Comparison of ENCODE assay signal across 32 cellular contexts in the genomic region with DNA sequence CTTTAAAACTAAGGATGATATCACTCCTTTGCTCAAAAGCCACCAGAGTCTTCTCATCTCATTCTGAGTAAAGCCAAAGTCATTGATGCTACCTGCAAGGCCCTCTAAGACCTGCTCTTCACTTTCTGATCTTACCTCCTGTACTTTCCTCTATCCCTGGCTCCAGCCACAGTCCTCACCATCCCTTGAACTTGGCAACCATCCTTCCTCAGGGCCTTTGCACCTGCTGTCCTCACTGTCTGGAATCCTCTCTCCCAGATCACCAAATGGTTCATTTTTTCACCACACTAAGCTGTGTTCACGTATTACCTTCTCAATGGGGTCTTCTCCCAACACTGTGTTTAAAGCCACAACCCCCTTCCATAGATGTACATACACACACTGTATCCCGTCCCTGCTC. TPM values are rescaled to one million over a fixed set of nuclear protein-coding genes. Genes with fewer than 3 reads are reported as not detected.
"Had no signal": no experiment of that assay in that cellular context is flagged by ENCODE, and none has a peak within 500 bp of the region (broad histone marks: within the 10 kb centered on the region; RNA-seq: fewer than 3 reads in every experiment).

No MANE protein-coding gene starts in this region.

- ATAC-seq: effector memory CD8-positive, alpha-beta T cell; esophagus mucosa; gastrocnemius medialis; heart right ventricle; left cardiac atrium; left lung; left ventricle myocardium superior; lower lobe of right lung; mucosa of descending colon had no signal

- H3K4me3 ChIP-seq: colonic mucosa, esophagus squamous epithelium, gastrocnemius medialis, heart right ventricle, left lung, lower lobe of right lung, mucosa of descending colon had no signal

- FAIRE-seq: endometrium, islet of Langerhans, keratinocyte had no signal

- H3K27me3 ChIP-seq: gastrocnemius medialis had no signal

- H3K36me3 ChIP-seq: colonic mucosa, esophagus squamous epithelium, gastrocnemius medialis, heart right ventricle, left lung, lower lobe of right lung had no signal

- H3K27ac ChIP-seq: colonic mucosa, esophagus squamous epithelium, gastrocnemius medialis, heart right ventricle, left lung, lower lobe of right lung had no signal

- H3K9me3 ChIP-seq: colonic mucosa, esophagus squamous epithelium, gastrocnemius medialis, heart right ventricle, left lung, lower lobe of right lung, mucosa of descending colon had no signal

- DNase-seq: colonic mucosa; cortex of kidney; effector CD8-positive, alpha-beta T cell; effector memory CD8-positive, alpha-beta T cell; endodermal cell; erythroblast; esophagus squamous epithelium; foreskin fibroblast; foreskin melanocyte; gastrocnemius medialis; glutamatergic neuron; heart right ventricle; hippocampal formation; left cardiac atrium; left lung; left ventricle myocardium superior; lower lobe of right lung; mesenchymal stem cell; mucosa of descending colon; naive B cell had no signal

- H3K36me3 Mint-ChIP-seq: mesothelial cell of epicardium, naive B cell had no signal

- H3K4me3 Mint-ChIP-seq: dendritic cell treated with granulocyte-macrophage colony-stimulating factor and Interleukin-4, amounts not matched to agents 40 ng/mL and 50 ng/mL, for 4 days; effector memory CD8-positive, alpha-beta T cell; endodermal cell; mesothelial cell of epicardium; naive B cell had no signal

- H3K9me3 Mint-ChIP-seq: dendritic cell treated with granulocyte-macrophage colony-stimulating factor and Interleukin-4, amounts not matched to agents 40 ng/mL and 50 ng/mL, for 4 days; effector memory CD8-positive, alpha-beta T cell; endodermal cell; mesothelial cell of epicardium; naive B cell had no signal

- H3K27ac Mint-ChIP-seq: dendritic cell treated with granulocyte-macrophage colony-stimulating factor and Interleukin-4, amounts not matched to agents 40 ng/mL and 50 ng/mL, for 4 days; effector memory CD8-positive, alpha-beta T cell; endodermal cell; mesothelial cell of epicardium had no signal

RNA-seq across cellular contexts. Expression of a gene that starts 51.8 kb away (rescaled TPM):
- total RNA-seq: colonic mucosa, dermis microvascular lymphatic vessel endothelial cell, esophagus mucosa, esophagus squamous epithelium, glomerular endothelial cell, kidney epithelial cell, lower leg skin, lung microvascular endothelial cell, mesenteric fat pad had no signal
- polyA plus RNA-seq: keratinocyte had no signal
